ENCODE assay signal across 18 cellular contexts in genomic region chr17:72357764-72358365, GRCh38.
"Had no signal": no experiment of that assay in that cellular context is flagged by ENCODE, and none has a peak within 500 bp of the region (broad histone marks: within the 10 kb centered on the region; RNA-seq: fewer than 3 reads in every experiment).

No MANE protein-coding gene starts in this region.

- H3K4me3 ChIP-seq: ascending aorta, esophagus muscularis mucosa, sigmoid colon, spleen had no signal

- H3K36me3 Mint-ChIP-seq: natural killer cell had no signal

- H3K36me3 ChIP-seq: ascending aorta, esophagus muscularis mucosa, neutrophil, sigmoid colon, spleen had no signal

- H3K4me3 Mint-ChIP-seq: natural killer cell; T-helper 1 cell treated with Interleukin-12 subunit alpha and Interleukin-12 subunit beta and Interleukin-4 antibody, amounts not matched to agents 30 μg/mL and 1 μg/mL, for 36 hours had no signal

- H3K27ac Mint-ChIP-seq: natural killer cell; T-helper 1 cell treated with Interleukin-12 subunit alpha and Interleukin-12 subunit beta and Interleukin-4 antibody, amounts not matched to agents 30 μg/mL and 1 μg/mL, for 36 hours had no signal

- H2AFZ ChIP-seq: parathyroid adenoma had no signal

- H3K9me3 ChIP-seq: ascending aorta, neutrophil had no signal

- DNase-seq: activated CD4-positive, alpha-beta T cell treated with anti-CD3 and anti-CD28 coated beads for 1 hour; activated CD8-positive, alpha-beta memory T cell treated with anti-CD3 and anti-CD28 coated beads for 24 hours; activated CD8-positive, alpha-beta memory T cell treated with anti-CD3 and anti-CD28 coated beads, Interleukin-2, amount 50 U/mL, for 48 hours; activated effector memory CD4-positive, alpha-beta T cell treated with anti-CD3 and anti-CD28 coated beads, Interleukin-2, amount 50 U/mL, for 16 hours; activated naive CD4-positive, alpha-beta T cell treated with anti-CD3 and anti-CD28 coated beads, Interleukin-2, amount 50 U/mL, for 16 hours; activated T-cell treated with anti-CD3 and anti-CD28 coated beads, Interleukin-2, amount 50 U/mL, for 48 hours; effector CD4-positive, alpha-beta T cell; left cardiac atrium; natural killer cell; sigmoid colon; spleen; stimulated activated naive CD4-positive, alpha-beta T cell had no signal

- ATAC-seq: left cardiac atrium, natural killer cell had no signal

- H3K4me1 Mint-ChIP-seq: natural killer cell had no signal

- H3K79me2 ChIP-seq: parathyroid adenoma had no signal

- H3K4me1 ChIP-seq: ascending aorta, esophagus muscularis mucosa, parathyroid adenoma, sigmoid colon, spleen had no signal

- H3K9ac ChIP-seq: parathyroid adenoma had no signal

- H3K9me3 Mint-ChIP-seq: T-helper 1 cell treated with Interleukin-12 subunit alpha and Interleukin-12 subunit beta and Interleukin-4 antibody, amounts not matched to agents 30 μg/mL and 1 μg/mL, for 36 hours had no signal

- H3K27me3 ChIP-seq: ascending aorta, neutrophil, sigmoid colon had no signal

- H3K27ac ChIP-seq: ascending aorta, esophagus muscularis mucosa, neutrophil, parathyroid adenoma, sigmoid colon, spleen, VCaP had no signal
